1 cellular context compared by ENCODE assay signal in genomic region chrX:46203115-46203514, GRCh38.
TF ChIP-seq lines count a peak whose summit lies in the region.

No MANE protein-coding gene starts in this region.

TF ChIP-seq in H1, 55 proteins besides CTCF, POLR2A, EP300 and RAD21 (continued from another document):
- TF ChIP-seq SP2 (IDR thresholded peaks at IDR 0.05; ENCODE audit: low read length) (no peak), BCL11A (IDR thresholded peaks at IDR 0.05; ENCODE audit: low read depth in 2 of 2, low read length in 2 of 2) (no peak), JUN (IDR thresholded peaks at IDR 0.05; ENCODE audit: low read depth, low read length) (no peak), CBX8 (IDR thresholded peaks at IDR 0.05; ENCODE audit: borderline replicate concordance, low read depth, low read length) (no peak), E2F6 (IDR thresholded peaks at IDR 0.05) (no peak), ASH2L (IDR thresholded peaks at IDR 0.05; ENCODE audit: low read length) (no peak), SIX5 (IDR thresholded peaks at IDR 0.05; ENCODE audit: low read depth, low read length) (no peak), CTBP2 (IDR thresholded peaks at IDR 0.05; ENCODE audit: borderline replicate concordance, insufficient read depth, insufficient read length, low read length) (no peak), MAX (IDR thresholded peaks at IDR 0.05) (no peak), TEAD4 (IDR thresholded peaks at IDR 0.05; ENCODE audit: low read depth, low read length) (no peak), CEBPB (IDR thresholded peaks at IDR 0.05; ENCODE audit: low read depth, low read length) (no peak), CHD1 (IDR thresholded peaks at IDR 0.05; ENCODE audit: low read depth, low read length) (no peak), KDM5A (IDR thresholded peaks at IDR 0.05; ENCODE audit: low read length) (no peak), PHF8 (conservative IDR thresholded peaks at IDR 0.05; ENCODE audit: low read depth, low read length) (no peak), CHD2 (IDR thresholded peaks at IDR 0.05; ENCODE audit: low read length) (no peak)
